23 cellular contexts compared by ENCODE assay signal in genomic region chr13:71015516-71015915, GRCh38.
"Had no signal": no experiment of that assay in that cellular context is flagged by ENCODE, and none has a peak within 500 bp of the region (broad histone marks: within the 10 kb centered on the region; RNA-seq: fewer than 3 reads in every experiment).

No MANE protein-coding gene starts in this region.

- H3K27me3 Mint-ChIP-seq: naive thymus-derived CD8-positive, alpha-beta T cell had no signal

- H3K27me3 ChIP-seq: dorsolateral prefrontal cortex, esophagus muscularis mucosa, foreskin keratinocyte, gastroesophageal sphincter, heart left ventricle, pancreas, right lobe of liver, stomach, thyroid gland, upper lobe of left lung, uterus had no signal

- DNase-seq: central memory CD4-positive, alpha-beta T cell; dorsolateral prefrontal cortex; effector CD8-positive, alpha-beta T cell; foreskin keratinocyte; heart left ventricle; hippocampal formation; left ventricle myocardium superior; lower lobe of right lung; midbrain; naive thymus-derived CD8-positive, alpha-beta T cell; occipital lobe; pancreas; right lobe of liver; stimulated activated CD4-positive, alpha-beta T cell treated with anti-CD3 and anti-CD28 coated beads, Interleukin-2, amount 100 ng/mL, for 24 hours; stimulated activated CD4-positive, alpha-beta T cell treated with anti-CD3 and anti-CD28 coated beads, Interleukin-4, amount 100 ng/mL, for 24 hours; stimulated activated naive CD4-positive, alpha-beta T cell treated with Interleukin-2 at 50 U/mL for 16 hours; stomach; thyroid gland; upper lobe of left lung; uterus had no signal

- H3K27ac ChIP-seq: dorsolateral prefrontal cortex, esophagus muscularis mucosa, foreskin keratinocyte, gastroesophageal sphincter, heart left ventricle, lower lobe of right lung, pancreas, right lobe of liver, stomach, thyroid gland, upper lobe of left lung, uterus had no signal

- H3K9me3 ChIP-seq: esophagus muscularis mucosa, gastroesophageal sphincter, heart left ventricle, lower lobe of right lung, pancreas, right lobe of liver, stomach, thyroid gland, upper lobe of left lung, uterus had no signal

- H3K4me3 ChIP-seq: dorsolateral prefrontal cortex, esophagus muscularis mucosa, gastroesophageal sphincter, heart left ventricle, lower lobe of right lung, pancreas, right lobe of liver, stomach, thyroid gland, upper lobe of left lung, uterus had no signal

- H3K4me1 ChIP-seq: esophagus muscularis mucosa, foreskin keratinocyte, gastroesophageal sphincter, heart left ventricle, lower lobe of right lung, pancreas, right lobe of liver, stomach, thyroid gland, upper lobe of left lung, uterus had no signal

- H3K27ac Mint-ChIP-seq: naive thymus-derived CD8-positive, alpha-beta T cell; stimulated activated effector memory CD8-positive, alpha-beta T cell treated with anti-CD3 and anti-CD28 coated beads, Interleukin-12 subunit alpha, Interleukin-12 subunit beta, amount 100 ng/mL, for 72 hours had no signal

- H3K36me3 Mint-ChIP-seq: naive thymus-derived CD8-positive, alpha-beta T cell; stimulated activated effector memory CD8-positive, alpha-beta T cell treated with anti-CD3 and anti-CD28 coated beads, Interleukin-12 subunit alpha, Interleukin-12 subunit beta, amount 100 ng/mL, for 72 hours had no signal

- H3K36me3 ChIP-seq: esophagus muscularis mucosa, gastroesophageal sphincter, heart left ventricle, lower lobe of right lung, pancreas, right lobe of liver, stomach, thyroid gland, upper lobe of left lung, uterus had no signal

- H3K4me3 Mint-ChIP-seq: naive thymus-derived CD8-positive, alpha-beta T cell; stimulated activated effector memory CD8-positive, alpha-beta T cell treated with anti-CD3 and anti-CD28 coated beads, Interleukin-12 subunit alpha, Interleukin-12 subunit beta, amount 100 ng/mL, for 72 hours had no signal

- H3K4me1 Mint-ChIP-seq: naive thymus-derived CD8-positive, alpha-beta T cell; stimulated activated effector memory CD8-positive, alpha-beta T cell treated with anti-CD3 and anti-CD28 coated beads, Interleukin-12 subunit alpha, Interleukin-12 subunit beta, amount 100 ng/mL, for 72 hours had no signal
